8 cellular contexts compared by ENCODE assay signal in the genomic region with DNA sequence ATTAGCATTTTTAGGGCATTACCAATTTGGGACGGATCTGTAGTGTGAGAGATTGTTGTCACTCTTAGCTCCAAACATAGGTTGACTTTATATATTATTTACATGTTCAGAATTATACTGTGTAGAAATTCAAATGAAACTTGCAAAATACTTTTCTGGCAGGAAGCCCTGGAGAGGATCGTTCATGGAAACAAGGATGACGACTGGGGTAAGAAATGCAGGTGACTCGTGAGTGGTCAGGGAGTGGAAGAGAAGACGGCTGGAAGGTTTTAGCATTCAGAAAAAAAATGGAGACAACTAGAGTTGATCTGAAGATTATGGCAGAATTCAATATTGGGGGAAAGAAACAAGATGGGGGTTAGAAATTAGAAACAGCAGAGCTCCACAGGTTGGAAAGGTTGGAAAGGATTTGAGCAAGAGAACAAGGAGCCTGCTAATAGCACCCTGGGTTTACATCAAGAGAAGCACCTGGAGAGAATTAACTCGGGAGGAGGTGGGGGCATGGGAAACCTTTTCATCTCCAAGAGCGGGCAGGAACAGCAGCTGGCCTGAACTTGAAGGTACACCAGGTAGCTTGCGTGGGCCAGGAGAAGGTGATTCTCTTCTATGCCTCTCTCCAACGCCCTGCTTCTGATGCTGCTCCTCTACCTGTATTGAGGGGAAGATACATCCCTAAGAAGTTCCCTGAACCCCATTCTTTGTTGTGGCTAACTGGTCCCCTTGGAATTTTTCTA. TPM values are rescaled to one million over a fixed set of nuclear protein-coding genes. Genes with fewer than 3 reads are reported as not detected.
DNase-seq lines count a peak whose midpoint lies in the region; ATAC-seq and TF ChIP-seq lines count a peak whose summit lies in the region.

No MANE protein-coding gene starts in this region.

- H3K27me3 ChIP-seq in right atrium auricular region: no peaks in the 10 kb centered on the region

- H3K9me3 ChIP-seq in right atrium auricular region: no peaks in the 10 kb centered on the region
- no peaks in the 10 kb centered on the region for H3K9me3 ChIP-seq in mucosa of descending colon

- in situ Hi-C loops in astrocyte of the spinal cord (cut with HindIII; ENCODE audit: low sequenced_read_pairs): no loop called here

- TF ChIP-seq CTCF in right atrium auricular region (IDR thresholded peaks at IDR 0.05): no peak
- no peak for TF ChIP-seq CTCF in astrocyte of the spinal cord (IDR thresholded peaks at IDR 0.05; ENCODE audit: low read depth, low read length)
- no peak for TF ChIP-seq CTCF in mucosa of descending colon (IDR thresholded peaks at IDR 0.05)

- H3K27ac ChIP-seq in right atrium auricular region: peak overlapping the region; percentile 89 to 95

- H3K4me3 ChIP-seq in right atrium auricular region (no peak overlapping the region), astrocyte of the spinal cord (ENCODE audit: low read depth, low read length) (peak overlapping the region; percentile 20), mucosa of descending colon (no peak overlapping the region)

- no peak for ATAC-seq in Right ventricle myocardium inferior
- ATAC-seq in GM21360 (IDR thresholded peaks at IDR 0.05; ENCODE audit: unreplicated experiment): no peak
- ATAC-seq in mucosa of descending colon: no peak
- ATAC-seq in GM18907 (IDR thresholded peaks at IDR 0.05; ENCODE audit: unreplicated experiment): no peak

- intact Hi-C loops in Right ventricle myocardium inferior (cut with DNase I): loop anchor here (5.0 kb wide), 4 partner anchors 38 to 743 kb away; no protein-coding TSS in a partner anchor
- intact Hi-C loops in mucosa of descending colon (cut with DNase I, micrococcal nuclease): loop anchor here in 1 of 2 donors (5.0 kb wide), 1 partner anchor 478 kb away; no protein-coding TSS in a partner anchor

- H3K36me3 ChIP-seq in right atrium auricular region (no peaks in the 10 kb centered on the region), mucosa of descending colon (ENCODE audit: low read depth) (no peaks in the 10 kb centered on the region)

- H3K4me1 ChIP-seq in right atrium auricular region (peaks cover 0 to 78% of the 10 kb centered on the region in 2 donors), mucosa of descending colon (ENCODE audit: low read depth) (no peaks in the 10 kb centered on the region)

- DNase-seq in right atrium auricular region (ENCODE audit: low spot score) (no peak), Right ventricle myocardium inferior (ENCODE audit: missing footprints) (no peak), astrocyte of the spinal cord (ENCODE audit: low read depth, low spot score) (no peak), medulla oblongata (ENCODE audit: extremely low spot score) (peak; percentile 21), HUDEP-2 (lab: John Stamatoyannopoulos, UW; ENCODE audit: unreplicated experiment in 76 of 76) (no peak), mucosa of descending colon (no peak)

RNA-seq across cellular contexts. Expression of gene GLRX, which starts 37.0 kb away (rescaled TPM):
- total RNA-seq in right atrium auricular region (100 to 1,000 TPM; 151 to 173 TPM), Right ventricle myocardium inferior (111 TPM), mucosa of descending colon (10 to 100 TPM; 40.6 to 90.5 (median 65.5) TPM)
